10 cellular contexts compared by ENCODE assay signal in the genomic region with DNA sequence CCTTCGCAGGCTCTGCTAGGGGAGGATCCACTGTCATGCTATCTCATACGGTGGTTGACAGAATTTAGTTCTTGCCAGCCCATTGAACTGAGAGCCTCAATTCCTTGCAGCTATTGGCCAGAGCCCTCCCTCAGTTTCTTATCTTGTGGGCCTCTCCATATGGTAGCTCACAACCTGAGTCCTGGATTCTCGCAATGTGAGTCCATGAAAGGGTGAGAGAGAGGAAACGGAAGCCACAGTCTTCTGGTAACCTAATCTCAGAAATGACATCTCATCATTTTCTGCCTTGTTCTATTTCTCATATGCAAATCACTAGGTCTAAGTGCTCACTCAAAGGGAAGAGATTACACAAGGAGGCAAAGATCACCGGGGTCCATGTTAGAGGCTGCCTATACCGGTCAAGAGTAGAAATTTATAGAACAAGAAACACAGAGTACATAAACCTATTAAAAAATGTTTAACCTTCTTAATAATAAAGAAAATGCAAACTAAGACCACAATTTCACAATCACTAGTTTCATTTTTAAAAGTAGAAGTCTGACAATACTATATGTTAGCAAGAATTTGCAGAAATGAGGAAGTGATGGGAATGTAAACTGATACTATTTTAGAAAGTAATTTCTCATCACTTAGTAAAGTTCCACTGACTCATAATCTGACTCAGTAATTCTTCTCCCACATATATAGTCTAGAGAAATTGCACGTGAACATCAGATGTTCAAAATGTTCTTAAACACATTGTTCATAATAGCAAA.
DNase-seq lines count a peak whose midpoint lies in the region; ATAC-seq and TF ChIP-seq lines count a peak whose summit lies in the region.
"Had no signal": no experiment of that assay in that cellular context is flagged by ENCODE, and none has a peak within 500 bp of the region (broad histone marks: within the 10 kb centered on the region; RNA-seq: fewer than 3 reads in every experiment).

No MANE protein-coding gene starts in this region.

- no peaks in the 10 kb centered on the region for H3K9me3 ChIP-seq in vagina
- H3K9me3 ChIP-seq: pancreas had no signal

- peak; percentile 47 for DNase-seq in NK-92 treated with Interleukin-12 subunit alpha and Interleukin-12 subunit beta, amount 100 ng/mL, for 24 hours (lab: John Stamatoyannopoulos, UW)
- no peak for DNase-seq in NK-92 (lab: John Stamatoyannopoulos, UW; ENCODE audit: unreplicated experiment)
- DNase-seq in NCI-H226, result peak; percentile 57
- peak; percentile 48 for DNase-seq in fibroblast of the conjunctiva (ENCODE audit: low read depth)
- no peak for DNase-seq in vagina (ENCODE audit: extremely low spot score in 2 of 2)
- no peak for DNase-seq in nucleus accumbens (lab: John Stamatoyannopoulos, UW)
- DNase-seq in activated CD4-positive, alpha-beta T cell treated with anti-CD3 and anti-CD28 coated beads for 48 hours, result no peak
- DNase-seq: pancreas had no signal

- H3K4me3 ChIP-seq in vagina, result no peak overlapping the region
- H3K4me3 ChIP-seq: pancreas had no signal

- intact Hi-C loops in vagina (cut with DNase I), result no loop called here

- H3K27me3 ChIP-seq in vagina, result no peaks in the 10 kb centered on the region

- no peaks in the 10 kb centered on the region for H3K4me1 ChIP-seq in vagina
- H3K4me1 ChIP-seq: pancreas had no signal

- peak; percentile 93 for ATAC-seq in HG02642 (IDR thresholded peaks at IDR 0.05; ENCODE audit: poor library complexity, unreplicated experiment)

- no peak overlapping the region for H3K27ac ChIP-seq in vagina
- H3K27ac ChIP-seq: 22Rv1, pancreas had no signal

- no peaks in the 10 kb centered on the region for H3K36me3 ChIP-seq in vagina
- H3K36me3 ChIP-seq: pancreas had no signal

- no peak for TF ChIP-seq CTCF in vagina (IDR thresholded peaks at IDR 0.05)

- TF ChIP-seq POLR2A in vagina (IDR thresholded peaks at IDR 0.05), result no peak

Comparison
In these comparisons a context has a peak if more than half of its experiments do, and no peak if none do; other contexts are left out.
1. DNase-seq: peak in NK-92 treated with Interleukin-12 subunit alpha and Interleukin-12 subunit beta, amount 100 ng/mL, for 24 hours (single experiment), NCI-H226 (single experiment) and fibroblast of the conjunctiva (single experiment); none in NK-92 (single experiment), vagina (0 of 2), nucleus accumbens (0 of 56) and activated CD4-positive, alpha-beta T cell treated with anti-CD3 and anti-CD28 coated beads for 48 hours (single experiment).